Comparison of ENCODE assay signal across 22 cellular contexts in the genomic region with DNA sequence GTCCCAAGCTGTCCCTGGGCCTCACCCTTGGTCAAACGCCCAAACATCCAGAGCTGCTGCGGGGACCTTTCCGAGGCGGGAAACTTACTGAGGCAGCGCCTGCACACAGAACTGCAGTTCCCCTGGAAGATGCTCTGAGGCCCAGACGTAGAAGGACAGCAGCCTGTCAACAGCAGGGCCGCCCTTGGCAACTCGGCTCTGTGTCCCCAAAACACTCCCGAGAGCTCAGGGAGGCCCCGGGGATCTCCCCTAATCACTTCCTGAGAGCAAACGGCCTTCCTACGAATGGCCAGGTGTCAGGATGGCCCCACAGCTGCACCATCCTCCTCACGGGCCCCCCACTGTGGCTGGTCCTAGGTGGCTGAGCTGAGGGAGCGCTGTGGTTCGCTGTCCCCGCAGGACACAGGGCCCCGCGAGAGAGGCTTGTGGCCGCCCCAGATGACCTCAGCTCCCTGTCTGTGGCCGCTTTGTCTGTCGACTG. TPM values are rescaled to one million over a fixed set of nuclear protein-coding genes. Genes with fewer than 3 reads are reported as not detected.
DNase-seq lines count a peak whose midpoint lies in the region; ATAC-seq and TF ChIP-seq lines count a peak whose summit lies in the region.
"Had no signal": no experiment of that assay in that cellular context is flagged by ENCODE, and none has a peak within 500 bp of the region (broad histone marks: within the 10 kb centered on the region; RNA-seq: fewer than 3 reads in every experiment).

No MANE protein-coding gene starts in this region.

- no peaks in the 10 kb centered on the region for H3K9me3 Mint-ChIP-seq in endodermal cell
- no peaks in the 10 kb centered on the region for H3K9me3 Mint-ChIP-seq in activated T-helper 17 cell treated with anti-CD3 and anti-CD28 coated beads, Interleukin-2, amount 50 U/mL, for 72 hours
- H3K9me3 Mint-ChIP-seq: activated naive CD4-positive, alpha-beta T cell treated with anti-CD3 and anti-CD28 coated beads, Interleukin-2, amount 10 ng/mL, durations not matched to agents 7 days and 5 days; activated T-cell treated with anti-CD3 and anti-CD28 coated beads, Interleukin-2, amount 50 U/mL, for 4 hours; effector memory CD8-positive, alpha-beta T cell; naive thymus-derived CD8-positive, alpha-beta T cell had no signal

- no peaks in the 10 kb centered on the region for H3K27me3 Mint-ChIP-seq in endodermal cell (ENCODE audit: insufficient read depth)
- peaks cover 4% of the 10 kb centered on the region for H3K27me3 Mint-ChIP-seq in activated T-helper 17 cell treated with anti-CD3 and anti-CD28 coated beads, Interleukin-2, amount 50 U/mL, for 72 hours

- no peaks in the 10 kb centered on the region for H3K27me3 ChIP-seq in endodermal cell (ENCODE audit: control insufficient read depth, insufficient read depth, low read length, poor library complexity, severe bottlenecking)
- H3K27me3 ChIP-seq: ascending aorta had no signal

- WGBS in endodermal cell (ENCODE audit: insufficient coverage in 1 of 2, insufficient read length in 1 of 2), 2 experiments, result 83 to 89% methylated on average over 10 to 21 of the region's 21 CpGs

- TF ChIP-seq CTCF in endodermal cell (conservative IDR thresholded peaks at IDR 0.05) (no peak), omental fat pad (IDR thresholded peaks at IDR 0.05) (no peak)

- DNase-seq in DMS 273 (lab: John Stamatoyannopoulos, UW; ENCODE audit: unreplicated experiment) (peak; percentile 58), DMS 273 treated with DMSO at 0.1 percent for 48 hours (lab: John Stamatoyannopoulos, UW) (no peak), NCI-H69 (lab: John Stamatoyannopoulos, UW) (peak; percentile 32), endodermal cell (peak; percentile 76), posterior vena cava (ENCODE audit: low spot score) (peak; percentile 71), omental fat pad (ENCODE audit: low spot score) (no peak)
- DNase-seq: activated CD8-positive, alpha-beta T cell treated with anti-CD3 and anti-CD28 coated beads, Interleukin-2, amount 10 ng/mL, durations not matched to agents 7 days and 5 days; activated naive CD4-positive, alpha-beta T cell treated with anti-CD3 and anti-CD28 coated beads, Interleukin-2, amount 10 ng/mL, durations not matched to agents 7 days and 5 days; activated T-cell treated with anti-CD3 and anti-CD28 coated beads, Interleukin-2, amount 50 U/mL, for 4 hours; effector memory CD8-positive, alpha-beta T cell; esophagus squamous epithelium; NCI-H526 treated with DMSO at 0.1 percent for 48 hours; T1000 had no signal

- no peaks in the 10 kb centered on the region for H3K36me3 ChIP-seq in endodermal cell (ENCODE audit: control insufficient read depth, insufficient read depth, low read length)
- H3K36me3 ChIP-seq: ascending aorta, esophagus squamous epithelium, gastroesophageal sphincter had no signal

- no peak for ATAC-seq in GM19452 (IDR thresholded peaks at IDR 0.05; ENCODE audit: unreplicated experiment)
- no peak for ATAC-seq in activated T-helper 17 cell treated with anti-CD3 and anti-CD28 coated beads, Interleukin-2, amount 50 U/mL, for 72 hours (replicated peaks)
- no peak for ATAC-seq in omental fat pad (ENCODE audit: low FRiP score)
- ATAC-seq: activated CD4-positive, CD25-positive, alpha-beta regulatory T cell treated with anti-CD3 and anti-CD28 coated beads, Interleukin-2, amount 50 U/mL, for 24 hours; activated CD8-positive, alpha-beta T cell treated with anti-CD3 and anti-CD28 coated beads, Interleukin-2, amount 10 ng/mL, durations not matched to agents 7 days and 5 days; activated T-cell treated with anti-CD3 and anti-CD28 coated beads, Interleukin-2, amount 50 U/mL, for 4 hours; effector memory CD8-positive, alpha-beta T cell; gastroesophageal sphincter; naive thymus-derived CD8-positive, alpha-beta T cell had no signal

- H3K4me1 ChIP-seq in endodermal cell (ENCODE audit: control insufficient read depth, insufficient read depth, low read length), result peaks cover 6% of the 10 kb centered on the region
- H3K4me1 ChIP-seq: ascending aorta had no signal

- H3K4me1 Mint-ChIP-seq in endodermal cell, result peaks cover 12% of the 10 kb centered on the region
- no peaks in the 10 kb centered on the region for H3K4me1 Mint-ChIP-seq in activated T-helper 17 cell treated with anti-CD3 and anti-CD28 coated beads, Interleukin-2, amount 50 U/mL, for 72 hours
- H3K4me1 Mint-ChIP-seq: activated naive CD4-positive, alpha-beta T cell treated with anti-CD3 and anti-CD28 coated beads, Interleukin-2, amount 10 ng/mL, durations not matched to agents 7 days and 5 days had no signal

- H3K4me3 ChIP-seq in endodermal cell (ENCODE audit: low read length), result no peak overlapping the region
- H3K4me3 ChIP-seq: ascending aorta, gastroesophageal sphincter had no signal

- H3K9ac ChIP-seq in endodermal cell (ENCODE audit: extremely low read depth, low read length, poor library complexity, severe bottlenecking), result no peak overlapping the region
- H3K9ac ChIP-seq: SK-N-SH had no signal

- H3K27ac Mint-ChIP-seq in endodermal cell, result no peak overlapping the region
- H3K27ac Mint-ChIP-seq in activated T-helper 17 cell treated with anti-CD3 and anti-CD28 coated beads, Interleukin-2, amount 50 U/mL, for 72 hours, result no peak overlapping the region
- H3K27ac Mint-ChIP-seq: activated CD8-positive, alpha-beta T cell treated with anti-CD3 and anti-CD28 coated beads, Interleukin-2, amount 10 ng/mL, durations not matched to agents 7 days and 5 days; activated naive CD4-positive, alpha-beta T cell treated with anti-CD3 and anti-CD28 coated beads, Interleukin-2, amount 10 ng/mL, durations not matched to agents 7 days and 5 days; effector memory CD8-positive, alpha-beta T cell had no signal

- no peaks in the 10 kb centered on the region for H3K36me3 Mint-ChIP-seq in endodermal cell (ENCODE audit: low read depth)
- H3K36me3 Mint-ChIP-seq in activated T-helper 17 cell treated with anti-CD3 and anti-CD28 coated beads, Interleukin-2, amount 50 U/mL, for 72 hours (ENCODE audit: low read depth), result no peaks in the 10 kb centered on the region
- H3K36me3 Mint-ChIP-seq: activated naive CD4-positive, alpha-beta T cell treated with anti-CD3 and anti-CD28 coated beads, Interleukin-2, amount 10 ng/mL, durations not matched to agents 7 days and 5 days; naive thymus-derived CD8-positive, alpha-beta T cell had no signal

- intact Hi-C loops in posterior vena cava (cut with DNase I), result no loop called here

- peak overlapping the region; percentile 95 for H3K27ac ChIP-seq in endodermal cell (ENCODE audit: low read depth, low read length)
- H3K27ac ChIP-seq: 22Rv1, ascending aorta, esophagus squamous epithelium, gastroesophageal sphincter had no signal

- no peak overlapping the region for H3K4me3 Mint-ChIP-seq in endodermal cell
- no peak overlapping the region for H3K4me3 Mint-ChIP-seq in activated T-helper 17 cell treated with anti-CD3 and anti-CD28 coated beads, Interleukin-2, amount 50 U/mL, for 72 hours
- H3K4me3 Mint-ChIP-seq: activated CD8-positive, alpha-beta T cell treated with anti-CD3 and anti-CD28 coated beads, Interleukin-2, amount 10 ng/mL, durations not matched to agents 7 days and 5 days; activated naive CD4-positive, alpha-beta T cell treated with anti-CD3 and anti-CD28 coated beads, Interleukin-2, amount 10 ng/mL, durations not matched to agents 7 days and 5 days; activated T-cell treated with anti-CD3 and anti-CD28 coated beads, Interleukin-2, amount 50 U/mL, for 4 hours; effector memory CD8-positive, alpha-beta T cell; naive thymus-derived CD8-positive, alpha-beta T cell had no signal

- H3K9me3 ChIP-seq in endodermal cell (ENCODE audit: control insufficient read depth, low read length), result no peaks in the 10 kb centered on the region
- H3K9me3 ChIP-seq: ascending aorta, esophagus squamous epithelium, gastroesophageal sphincter, SK-N-SH had no signal

RNA-seq across cellular contexts. Expression of gene DLL1, which starts 46.1 kb away (rescaled TPM):
- total RNA-seq in endodermal cell, result 1 to 10 TPM; 3.1 to 3.6 TPM
- polyA plus RNA-seq in endodermal cell (2013, experiment 1 of 2), result 79.0 TPM
- 59.5 TPM for polyA plus RNA-seq in endodermal cell (2013, experiment 2 of 2)
- 10 to 100 TPM in 1 of 2 donors, 1 to 10 TPM in 1; 9.6 to 14.1 TPM for total RNA-seq in posterior vena cava
- total RNA-seq in activated T-helper 17 cell treated with anti-CD3 and anti-CD28 coated beads, Interleukin-2, amount 50 U/mL, for 72 hours, result under 1 TPM; 0.11 to 0.56 TPM
- total RNA-seq in omental fat pad, result 10 to 100 TPM in 3 of 4 donors, 1 to 10 TPM in 1; 7.3 to 16.6 (median 12.4) TPM
- total RNA-seq: OCI-LY7 had no signal

Comparison
In these comparisons a context has a peak if more than half of its experiments do, and no peak if none do; other contexts are left out.
1. DNase-seq: peak in DMS 273 (single experiment), NCI-H69 (single experiment), endodermal cell (single experiment) and posterior vena cava (single experiment); none in DMS 273 treated with DMSO at 0.1 percent for 48 hours (single experiment) and omental fat pad (single experiment).